In the genomic region with DNA sequence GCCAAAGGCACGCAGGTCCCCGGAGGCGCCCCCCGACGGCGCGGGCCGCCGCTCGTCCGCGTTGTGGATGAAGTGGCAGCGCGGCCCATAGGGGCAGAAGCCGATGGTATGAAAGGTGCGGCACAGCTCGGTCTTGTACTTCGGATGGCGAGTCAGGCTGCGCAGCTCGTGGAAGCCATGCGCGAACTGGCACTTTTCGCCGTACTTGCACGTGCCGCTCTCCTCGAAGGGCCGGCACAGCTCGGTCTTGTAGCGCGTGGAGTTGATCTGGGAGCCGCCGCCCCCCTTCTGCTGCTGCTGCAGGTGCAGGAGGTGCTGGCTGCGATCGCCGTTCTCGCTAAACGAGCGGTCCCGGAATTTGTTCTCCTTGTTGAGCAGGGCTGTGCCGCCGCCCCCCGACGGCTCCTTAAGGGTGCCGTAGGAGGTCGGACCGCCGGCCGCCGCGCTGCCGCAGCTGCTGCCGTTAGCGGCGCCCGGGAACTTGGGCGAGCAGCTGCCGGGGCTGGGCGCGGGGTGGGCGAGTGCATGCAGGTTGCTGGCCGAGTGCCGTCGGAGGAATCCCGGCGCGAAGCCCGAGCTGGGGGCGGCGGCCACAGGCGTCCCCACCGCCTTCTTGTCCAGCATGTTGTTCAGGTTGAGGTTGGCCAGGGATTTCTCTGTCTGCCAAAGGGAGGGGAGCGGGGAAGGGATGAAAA, we compare ENCODE assay signal across 2 cellular contexts.
TF ChIP-seq lines count a peak whose summit lies in the region.

No MANE protein-coding gene starts in this region.

TF ChIP-seq in WTC11, 78 proteins besides CTCF, POLR2A, EP300 and RAD21 (continued from another document and continues in another):
- no peak for TF ChIP-seq E2F4 (CRISPR knock-in tag; IDR thresholded peaks at IDR 0.05; ENCODE audit: borderline replicate concordance, low read depth)
- 0 out of 2 replicates have a peak, but pooled peaks have one; percentile 6 for TF ChIP-seq FOXK1 (CRISPR knock-in tag; IDR thresholded peaks at IDR 0.05)
- TF ChIP-seq HMGA2 (CRISPR knock-in tag; IDR thresholded peaks at IDR 0.05): no peak
- TF ChIP-seq, protein P1, sequence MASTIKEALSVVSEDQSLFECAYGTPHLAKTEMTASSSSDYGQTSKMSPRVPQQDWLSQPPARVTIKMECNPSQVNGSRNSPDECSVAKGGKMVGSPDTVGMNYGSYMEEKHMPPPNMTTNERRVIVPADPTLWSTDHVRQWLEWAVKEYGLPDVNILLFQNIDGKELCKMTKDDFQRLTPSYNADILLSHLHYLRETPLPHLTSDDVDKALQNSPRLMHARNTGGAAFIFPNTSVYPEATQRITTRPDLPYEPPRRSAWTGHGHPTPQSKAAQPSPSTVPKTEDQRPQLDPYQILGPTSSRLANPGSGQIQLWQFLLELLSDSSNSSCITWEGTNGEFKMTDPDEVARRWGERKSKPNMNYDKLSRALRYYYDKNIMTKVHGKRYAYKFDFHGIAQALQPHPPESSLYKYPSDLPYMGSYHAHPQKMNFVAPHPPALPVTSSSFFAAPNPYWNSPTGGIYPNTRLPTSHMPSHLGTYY (CRISPR knock-in tag; IDR thresholded peaks at IDR 0.05): no peak
- TF ChIP-seq, protein P2, sequence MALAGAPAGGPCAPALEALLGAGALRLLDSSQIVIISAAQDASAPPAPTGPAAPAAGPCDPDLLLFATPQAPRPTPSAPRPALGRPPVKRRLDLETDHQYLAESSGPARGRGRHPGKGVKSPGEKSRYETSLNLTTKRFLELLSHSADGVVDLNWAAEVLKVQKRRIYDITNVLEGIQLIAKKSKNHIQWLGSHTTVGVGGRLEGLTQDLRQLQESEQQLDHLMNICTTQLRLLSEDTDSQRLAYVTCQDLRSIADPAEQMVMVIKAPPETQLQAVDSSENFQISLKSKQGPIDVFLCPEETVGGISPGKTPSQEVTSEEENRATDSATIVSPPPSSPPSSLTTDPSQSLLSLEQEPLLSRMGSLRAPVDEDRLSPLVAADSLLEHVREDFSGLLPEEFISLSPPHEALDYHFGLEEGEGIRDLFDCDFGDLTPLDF (CRISPR knock-in tag; IDR thresholded peaks at IDR 0.05): no peak
- no peak for TF ChIP-seq ATF6 (CRISPR knock-in tag; IDR thresholded peaks at IDR 0.05)
- TF ChIP-seq, protein P3, sequence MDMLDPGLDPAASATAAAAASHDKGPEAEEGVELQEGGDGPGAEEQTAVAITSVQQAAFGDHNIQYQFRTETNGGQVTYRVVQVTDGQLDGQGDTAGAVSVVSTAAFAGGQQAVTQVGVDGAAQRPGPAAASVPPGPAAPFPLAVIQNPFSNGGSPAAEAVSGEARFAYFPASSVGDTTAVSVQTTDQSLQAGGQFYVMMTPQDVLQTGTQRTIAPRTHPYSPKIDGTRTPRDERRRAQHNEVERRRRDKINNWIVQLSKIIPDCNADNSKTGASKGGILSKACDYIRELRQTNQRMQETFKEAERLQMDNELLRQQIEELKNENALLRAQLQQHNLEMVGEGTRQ (CRISPR knock-in tag; IDR thresholded peaks at IDR 0.05): no peak
- TF ChIP-seq JAZF1 (CRISPR knock-in tag; IDR thresholded peaks at IDR 0.05): no peak
- no peak for TF ChIP-seq NFYB (CRISPR knock-in tag; conservative IDR thresholded peaks at IDR 0.05; ENCODE audit: low read depth)
- 0 out of 2 replicates have a peak, but pooled peaks have one; percentile 38 for TF ChIP-seq PREB (CRISPR knock-in tag; IDR thresholded peaks at IDR 0.05; ENCODE audit: borderline replicate concordance)
- no peak for TF ChIP-seq ZNF317 (CRISPR knock-in tag; IDR thresholded peaks at IDR 0.05; ENCODE audit: borderline replicate concordance, low read depth)
- TF ChIP-seq, protein P4, sequence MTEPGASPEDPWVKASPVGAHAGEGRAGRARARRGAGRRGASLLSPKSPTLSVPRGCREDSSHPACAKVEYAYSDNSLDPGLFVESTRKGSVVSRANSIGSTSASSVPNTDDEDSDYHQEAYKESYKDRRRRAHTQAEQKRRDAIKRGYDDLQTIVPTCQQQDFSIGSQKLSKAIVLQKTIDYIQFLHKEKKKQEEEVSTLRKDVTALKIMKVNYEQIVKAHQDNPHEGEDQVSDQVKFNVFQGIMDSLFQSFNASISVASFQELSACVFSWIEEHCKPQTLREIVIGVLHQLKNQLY (CRISPR knock-in tag; IDR thresholded peaks at IDR 0.05): no peak
- no peak for TF ChIP-seq ZNF396 (CRISPR knock-in tag; IDR thresholded peaks at IDR 0.05; ENCODE audit: borderline replicate concordance)
- no peak for TF ChIP-seq FOXJ3 (CRISPR knock-in tag; IDR thresholded peaks at IDR 0.05; ENCODE audit: borderline replicate concordance)
- no peak for TF ChIP-seq MXD4 (CRISPR knock-in tag; IDR thresholded peaks at IDR 0.05; ENCODE audit: borderline replicate concordance)

TF ChIP-seq in HepG2, 621 proteins besides CTCF, POLR2A, EP300 and RAD21 (continued from another document and continues in another):
- TF ChIP-seq, protein P5, sequence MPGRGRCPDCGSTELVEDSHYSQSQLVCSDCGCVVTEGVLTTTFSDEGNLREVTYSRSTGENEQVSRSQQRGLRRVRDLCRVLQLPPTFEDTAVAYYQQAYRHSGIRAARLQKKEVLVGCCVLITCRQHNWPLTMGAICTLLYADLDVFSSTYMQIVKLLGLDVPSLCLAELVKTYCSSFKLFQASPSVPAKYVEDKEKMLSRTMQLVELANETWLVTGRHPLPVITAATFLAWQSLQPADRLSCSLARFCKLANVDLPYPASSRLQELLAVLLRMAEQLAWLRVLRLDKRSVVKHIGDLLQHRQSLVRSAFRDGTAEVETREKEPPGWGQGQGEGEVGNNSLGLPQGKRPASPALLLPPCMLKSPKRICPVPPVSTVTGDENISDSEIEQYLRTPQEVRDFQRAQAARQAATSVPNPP (CRISPR knock-in tag; IDR thresholded peaks at IDR 0.05): peak; percentile 62; the same call in 1 of the 2 replicates
- peak; percentile 47 for TF ChIP-seq ARNTL (CRISPR knock-in tag; IDR thresholded peaks at IDR 0.05)
- TF ChIP-seq PREB (CRISPR knock-in tag; IDR thresholded peaks at IDR 0.05): 0 out of 2 replicates have a peak, but pooled peaks have one; percentile 81
- no peak for TF ChIP-seq ZNF644 (CRISPR knock-in tag; IDR thresholded peaks at IDR 0.05; ENCODE audit: low read depth)
- peak; percentile 41; the same call in 1 of the 2 replicates for TF ChIP-seq POGK (CRISPR knock-in tag; conservative IDR thresholded peaks at IDR 0.05)
- peak; percentile 28; the same call in 1 of the 2 replicates for TF ChIP-seq ARID5B (CRISPR knock-in tag; IDR thresholded peaks at IDR 0.05)
- TF ChIP-seq ZNF543 (CRISPR knock-in tag; IDR thresholded peaks at IDR 0.05): 0 out of 2 replicates have a peak, but pooled peaks have one; percentile 37
- TF ChIP-seq ZSCAN31 (CRISPR knock-in tag; IDR thresholded peaks at IDR 0.05; ENCODE audit: low read depth): peak; percentile 22; the same call in 1 of the 2 replicates
- TF ChIP-seq MXI1 (IDR thresholded peaks at IDR 0.05; ENCODE audit: borderline replicate concordance, low read depth, low read length): 0 out of 3 replicates have a peak, but pooled peaks have one; percentile 20
- TF ChIP-seq SALL1 (CRISPR knock-in tag; IDR thresholded peaks at IDR 0.05): peak; percentile 69
- no peak; the same call in 1 of the 2 replicates for TF ChIP-seq ISX (CRISPR knock-in tag; conservative IDR thresholded peaks at IDR 0.05)
- peak; percentile 26; the same call in 1 of the 2 replicates for TF ChIP-seq ZNF546 (CRISPR knock-in tag; conservative IDR thresholded peaks at IDR 0.05)
- TF ChIP-seq HNRNPL (IDR thresholded peaks at IDR 0.05; ENCODE audit: low read depth, low read length): peak; percentile 74; the same call in 1 of the 2 replicates
- TF ChIP-seq MAFG (CRISPR knock-in tag; IDR thresholded peaks at IDR 0.05): no peak
- TF ChIP-seq ZNF615 (CRISPR knock-in tag; IDR thresholded peaks at IDR 0.05; ENCODE audit: borderline replicate concordance): no peak
- TF ChIP-seq MAF1 (CRISPR knock-in tag; IDR thresholded peaks at IDR 0.05; ENCODE audit: borderline replicate concordance): 0 out of 2 replicates have a peak, but pooled peaks have one; percentile 32
- peak; percentile 46; the same call in 1 of the 2 replicates for TF ChIP-seq RXRA (CRISPR knock-in tag; IDR thresholded peaks at IDR 0.05)
- TF ChIP-seq ZNF562 (CRISPR knock-in tag; IDR thresholded peaks at IDR 0.05; ENCODE audit: borderline replicate concordance): no peak
- peak; percentile 90; the same call in 1 of the 2 replicates for TF ChIP-seq AFF4 (CRISPR knock-in tag; IDR thresholded peaks at IDR 0.05)
- peak; percentile 30 for TF ChIP-seq CCDC6 (CRISPR knock-in tag; IDR thresholded peaks at IDR 0.05)
- TF ChIP-seq MED13 (CRISPR knock-in tag; IDR thresholded peaks at IDR 0.05): no peak
- TF ChIP-seq ZNF576 (CRISPR knock-in tag; IDR thresholded peaks at IDR 0.05): no peak
- no peak; the same call in 1 of the 2 replicates for TF ChIP-seq DNMT1 (CRISPR knock-in tag; IDR thresholded peaks at IDR 0.05)
